9 cellular contexts compared by ENCODE assay signal in genomic region chr16:82580293-82580900, GRCh38. TPM values are rescaled to one million over a fixed set of nuclear protein-coding genes. Genes with fewer than 3 reads are reported as not detected.
DNase-seq lines count a peak whose midpoint lies in the region; ATAC-seq and TF ChIP-seq lines count a peak whose summit lies in the region.
"Had no signal": no experiment of that assay in that cellular context is flagged by ENCODE, and none has a peak within 500 bp of the region (broad histone marks: within the 10 kb centered on the region; RNA-seq: fewer than 3 reads in every experiment).

No MANE protein-coding gene starts in this region.

- TF ChIP-seq CTCF in MCF 10A (IDR thresholded peaks at IDR 0.05; ENCODE audit: unreplicated experiment) (peak; percentile 30), breast epithelium (IDR thresholded peaks at IDR 0.05) (peak in 1 of 3 donors; percentile 23), upper lobe of right lung (IDR thresholded peaks at IDR 0.05) (peak; percentile 43), GM10266 (IDR thresholded peaks at IDR 0.05; ENCODE audit: control insufficient read depth, insufficient read depth, low read depth, missing control alignments) (no peak)

- H3K27me3 ChIP-seq in breast epithelium (no peaks in the 10 kb centered on the region), right cardiac atrium (ENCODE audit: control insufficient read depth, insufficient read depth) (no peaks in the 10 kb centered on the region), upper lobe of right lung (no peaks in the 10 kb centered on the region)

- DNase-seq in MCF 10A (ENCODE audit: unreplicated experiment) (peak; percentile 38), breast epithelium (ENCODE audit: low spot score in 2 of 2) (no peak), RPMI7951 (ENCODE audit: low read depth) (peak; percentile 29), right cardiac atrium (peak in 1 of 3 donors; percentile 53), upper lobe of right lung (no peak), activated gamma-delta T cell treated with Interleukin-2 at 50 U/mL for 16 hours (no peak), GM10266 (ENCODE audit: extremely low spot score) (no peak)

- TF ChIP-seq POLR2A in breast epithelium (IDR thresholded peaks at IDR 0.05), result no peak

- no peaks in the 10 kb centered on the region for H3K4me1 Mint-ChIP-seq in MCF 10A (ENCODE audit: insufficient read depth, unreplicated experiment)

- H3K27ac ChIP-seq in breast epithelium (no peak overlapping the region), right cardiac atrium (ENCODE audit: low read length) (no peak overlapping the region), upper lobe of right lung (no peak overlapping the region)
- H3K27ac ChIP-seq: SK-N-MC had no signal

- ATAC-seq in right cardiac atrium (peak; percentile 58 to 65), upper lobe of right lung (peak; percentile 69), HG03045 (IDR thresholded peaks at IDR 0.05; ENCODE audit: unreplicated experiment) (no peak)

- H3K36me3 Mint-ChIP-seq in MCF 10A (ENCODE audit: insufficient read depth, unreplicated experiment), result no peaks in the 10 kb centered on the region

- POLR2A ChIA-PET in MCF 10A (lab: Yijun Ruan, JAX), result no interaction called here

- H3K27me3 Mint-ChIP-seq in MCF 10A (ENCODE audit: insufficient read depth, unreplicated experiment), result peaks cover 65% of the 10 kb centered on the region

- H3K4me3 ChIP-seq in breast epithelium (no peak overlapping the region), right cardiac atrium (ENCODE audit: low read length) (no peak overlapping the region), upper lobe of right lung (no peak overlapping the region)
- H3K4me3 ChIP-seq: SK-N-MC had no signal

- intact Hi-C loops in MCF 10A (cut with micrococcal nuclease) (loop anchor here (1.0 to 5.0 kb wide), 3 partner anchors 123 to 317 kb away; no protein-coding TSS in a partner anchor), breast epithelium (cut with DNase I; ENCODE audit: low total_unique reads) (no loop called here), right cardiac atrium (cut with DNase I) (loop anchor here in 2 of 4 donors (5.0 kb wide), 2 partner anchors 208 to 318 kb away; no protein-coding TSS in a partner anchor), upper lobe of right lung (cut with DNase I) (no loop called here)

- no peak overlapping the region for H3K4me3 Mint-ChIP-seq in MCF 10A (ENCODE audit: unreplicated experiment)

- no peak overlapping the region for H3K27ac Mint-ChIP-seq in MCF 10A (ENCODE audit: low read depth, unreplicated experiment)

- no TSS peak for BruUV-seq in MCF 10A (replicated peaks; lab: Mats Ljungman, UMichigan)

- 47% methylated on average over 9 of the region's 9 CpGs for WGBS in right cardiac atrium

- no peaks in the 10 kb centered on the region for H3K4me1 ChIP-seq in breast epithelium
- no peaks in the 10 kb centered on the region for H3K4me1 ChIP-seq in right cardiac atrium (ENCODE audit: control insufficient read depth, insufficient read depth, low read length)
- no peaks in the 10 kb centered on the region for H3K4me1 ChIP-seq in upper lobe of right lung

- no peaks in the 10 kb centered on the region for H3K9me3 Mint-ChIP-seq in MCF 10A (ENCODE audit: unreplicated experiment)

- H3K9me3 ChIP-seq in breast epithelium, result no peaks in the 10 kb centered on the region
- H3K9me3 ChIP-seq in right cardiac atrium (ENCODE audit: control insufficient read depth, low read length), result no peaks in the 10 kb centered on the region
- no peaks in the 10 kb centered on the region for H3K9me3 ChIP-seq in upper lobe of right lung

- CTCF ChIA-PET in MCF 10A (lab: Yijun Ruan, JAX), result interaction anchor here (0.7 to 5.7 kb wide), 18 partner anchors 9 to 867 kb away, joined by 3 to 78 read pairs (median 4); no protein-coding TSS in a partner anchor

- H3K36me3 ChIP-seq in breast epithelium (no peaks in the 10 kb centered on the region), upper lobe of right lung (no peaks in the 10 kb centered on the region)

RNA-seq across cellular contexts. Expression of gene CDH13, which starts 46.4 kb away (rescaled TPM):
- total RNA-seq in MCF 10A (2022), result 49.3 and 55.2 TPM in 2 replicates
- 10 to 100 TPM in 2 of 3 donors, 1 to 10 TPM in 1; 6.0 to 13.1 (median 11.5) TPM for total RNA-seq in breast epithelium
- total RNA-seq in RPMI7951 (2014; rRNA removed; shearing (Covaris generic)), result 54.6 and 65.6 TPM in 2 replicates
- 100 to 1,000 TPM in 2 of 4 donors, 10 to 100 TPM in 2; 91.9 to 123 (median 103) TPM for total RNA-seq in right cardiac atrium
- polyA plus RNA-seq in right cardiac atrium, result 20.7 TPM
- total RNA-seq in upper lobe of right lung, result 27.2 TPM

Comparison
In these comparisons a context has a peak if more than half of its experiments do, and no peak if none do; other contexts are left out.
1. DNase-seq: peak in MCF 10A (single experiment) and RPMI7951 (single experiment); none in breast epithelium (0 of 2), upper lobe of right lung (single experiment), activated gamma-delta T cell treated with Interleukin-2 at 50 U/mL for 16 hours (single experiment) and GM10266 (single experiment).